In genomic region chr14:94310248-94310647, GRCh38 we compare ENCODE assay signal across 32 cellular contexts. TPM values are rescaled to one million over a fixed set of nuclear protein-coding genes. Genes with fewer than 3 reads are reported as not detected.
"Had no signal": no experiment of that assay in that cellular context is flagged by ENCODE, and none has a peak within 500 bp of the region (broad histone marks: within the 10 kb centered on the region; RNA-seq: fewer than 3 reads in every experiment).

No MANE protein-coding gene starts in this region.

- H3K27me3 ChIP-seq: adrenal gland, body of pancreas, foreskin keratinocyte, gastrocnemius medialis had no signal

- H3K4me1 ChIP-seq: adrenal gland, body of pancreas, gastrocnemius medialis had no signal

- H3K4me3 ChIP-seq: adrenal gland, body of pancreas, coronary artery, dorsolateral prefrontal cortex, gastrocnemius medialis had no signal

- H3K36me3 ChIP-seq: adrenal gland, gastrocnemius medialis, WERI-Rb-1 had no signal

- ATAC-seq: activated CD4-positive, CD25-positive, alpha-beta regulatory T cell treated with anti-CD3 and anti-CD28 coated beads, Interleukin-2, amount 50 U/mL, for 24 hours; activated CD8-positive, alpha-beta T cell treated with anti-CD3 and anti-CD28 coated beads for 36 hours; activated naive CD8-positive, alpha-beta T cell treated with anti-CD3 and anti-CD28 coated beads, Interleukin-2, amount 50 U/mL, for 24 hours; activated T-cell treated with anti-CD3 and anti-CD28 coated beads, Interleukin-2, amount 50 U/mL, for 4 hours; activated T-helper 17 cell treated with anti-CD3 and anti-CD28 coated beads, Interleukin-2, amount 50 U/mL, for 72 hours; body of pancreas; esophagus mucosa; foreskin keratinocyte; gastrocnemius medialis; T-helper 17 cell had no signal

- DNase-seq: activated B cell treated with CpG ODN at 0.5 μM for 24 hours; activated CD4-positive, alpha-beta T cell treated with anti-CD3 and anti-CD28 coated beads for 48 hours; activated CD4-positive, alpha-beta T cell treated with anti-CD3 and anti-CD28 coated beads, Interleukin-2, amount 50 U/mL, for 1 hour; activated CD4-positive, alpha-beta T cell treated with anti-CD3 and anti-CD28 coated beads, Interleukin-2, amount 50 U/mL, for 48 hours; activated CD8-positive, alpha-beta memory T cell treated with anti-CD3 and anti-CD28 coated beads for 24 hours; activated CD8-positive, alpha-beta T cell treated with anti-CD3 and anti-CD28 coated beads for 36 hours; activated effector memory CD4-positive, alpha-beta T cell treated with Interleukin-2 at 50 U/mL for 16 hours; activated naive CD4-positive, alpha-beta T cell treated with anti-CD3 and anti-CD28 coated beads for 36 hours; activated naive CD8-positive, alpha-beta T cell treated with anti-CD3 and anti-CD28 coated beads for 36 hours; activated naive CD8-positive, alpha-beta T cell treated with anti-CD3 and anti-CD28 coated beads, Interleukin-2, amount 50 U/mL, for 24 hours; activated T-cell treated with anti-CD3 and anti-CD28 coated beads, Interleukin-2, amount 50 U/mL, for 4 hours; amygdala; aorta; body of pancreas; caudate nucleus; cerebellar nuclear complex; dorsolateral prefrontal cortex; effector memory CD4-positive, alpha-beta T cell; endodermal cell; foreskin keratinocyte; gastrocnemius medialis; T-helper 1 cell; T-helper 17 cell; T1000; WERI-Rb-1 had no signal

- H3K9me3 ChIP-seq: adrenal gland, body of pancreas, gastrocnemius medialis had no signal

- H3K27ac ChIP-seq: adrenal gland, body of pancreas, coronary artery, dorsolateral prefrontal cortex, foreskin keratinocyte, gastrocnemius medialis, WERI-Rb-1 had no signal

RNA-seq across cellular contexts. Expression of gene SERPINA6, which starts 12.9 kb away (rescaled TPM):
- total RNA-seq: activated B cell treated with CpG ODN at 0.5 μM for 24 hours; activated CD8-positive, alpha-beta T cell treated with anti-CD3 and anti-CD28 coated beads for 36 hours; activated naive CD4-positive, alpha-beta T cell treated with anti-CD3 and anti-CD28 coated beads for 36 hours; activated naive CD8-positive, alpha-beta T cell treated with anti-CD3 and anti-CD28 coated beads for 36 hours; activated T-cell treated with anti-CD3 and anti-CD28 coated beads, Interleukin-2, amount 50 U/mL, for 4 hours; adrenal gland; aorta; dorsolateral prefrontal cortex; endodermal cell; esophagus mucosa; foreskin keratinocyte; glomerular endothelial cell; T-helper 17 cell had no signal
- polyA plus RNA-seq: aorta, foreskin keratinocyte had no signal

RNA-seq across cellular contexts. Expression of gene SERPINA10, which starts 17.2 kb away (rescaled TPM):
- total RNA-seq: activated B cell treated with CpG ODN at 0.5 μM for 24 hours; activated CD8-positive, alpha-beta T cell treated with anti-CD3 and anti-CD28 coated beads for 36 hours; activated naive CD4-positive, alpha-beta T cell treated with anti-CD3 and anti-CD28 coated beads for 36 hours; activated naive CD8-positive, alpha-beta T cell treated with anti-CD3 and anti-CD28 coated beads for 36 hours; activated T-cell treated with anti-CD3 and anti-CD28 coated beads, Interleukin-2, amount 50 U/mL, for 4 hours; activated T-helper 17 cell treated with anti-CD3 and anti-CD28 coated beads, Interleukin-2, amount 50 U/mL, for 72 hours; adrenal gland; aorta; endodermal cell; epithelial cell of proximal tubule; esophagus mucosa; foreskin keratinocyte; glomerular endothelial cell; T-helper 17 cell had no signal
- polyA plus RNA-seq: aorta, foreskin keratinocyte had no signal

RNA-seq across cellular contexts. Expression of gene SERPINA2, which starts 56.2 kb away (rescaled TPM):
- total RNA-seq: activated B cell treated with CpG ODN at 0.5 μM for 24 hours; activated CD8-positive, alpha-beta T cell treated with anti-CD3 and anti-CD28 coated beads for 36 hours; activated naive CD4-positive, alpha-beta T cell treated with anti-CD3 and anti-CD28 coated beads for 36 hours; activated naive CD8-positive, alpha-beta T cell treated with anti-CD3 and anti-CD28 coated beads for 36 hours; activated T-cell treated with anti-CD3 and anti-CD28 coated beads, Interleukin-2, amount 50 U/mL, for 4 hours; adrenal gland; aorta; body of pancreas; dorsolateral prefrontal cortex; endodermal cell; epithelial cell of proximal tubule; esophagus mucosa; foreskin keratinocyte; gastrocnemius medialis; glomerular endothelial cell; T-helper 17 cell had no signal
- polyA plus RNA-seq: adrenal gland, aorta, foreskin keratinocyte had no signal
